ENCODE assay signal across 20 cellular contexts in the genomic region with DNA sequence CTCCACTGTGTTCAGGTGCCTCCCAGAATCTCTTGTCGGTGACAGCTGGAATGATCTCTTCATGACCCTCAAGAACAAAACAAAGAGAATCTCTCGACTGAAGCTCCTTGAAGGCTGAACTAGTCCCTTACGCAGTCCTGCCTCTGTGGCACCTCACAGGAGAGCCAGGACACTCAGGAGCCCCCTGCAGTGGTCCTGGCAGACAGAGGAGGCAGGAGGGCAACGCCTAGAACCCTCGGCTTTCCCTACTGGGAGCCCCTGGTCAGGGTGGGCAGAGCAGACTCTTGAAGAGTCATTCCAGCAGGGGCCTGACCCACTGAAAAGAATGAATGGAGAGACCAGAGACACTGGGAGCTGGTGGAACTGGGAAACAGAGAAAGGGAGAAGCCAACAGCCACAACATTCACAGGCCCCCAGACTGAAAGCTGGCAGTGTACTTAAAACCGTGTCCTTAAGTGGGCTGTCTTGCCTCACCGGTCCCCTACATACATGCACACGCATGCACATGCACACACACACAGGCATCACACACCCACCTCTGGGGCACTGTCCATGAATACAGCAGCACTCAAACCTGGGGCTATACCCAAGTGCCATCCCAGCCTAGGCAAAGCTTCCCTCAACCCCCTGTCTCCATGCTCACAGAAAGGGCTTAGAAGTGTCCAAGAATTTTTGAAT.
DNase-seq lines count a peak whose midpoint lies in the region; ATAC-seq, FAIRE-seq and TF ChIP-seq lines count a peak whose summit lies in the region.
"Had no signal": no experiment of that assay in that cellular context is flagged by ENCODE, and none has a peak within 500 bp of the region (broad histone marks: within the 10 kb centered on the region; RNA-seq: fewer than 3 reads in every experiment).

No MANE protein-coding gene starts in this region.

- no peak for TF ChIP-seq EP300 in stomach (IDR thresholded peaks at IDR 0.05)

- CTCF ChIA-PET in PC-3 (lab: Charles Lee): no interaction called here
- CTCF ChIA-PET in RWPE1 (lab: Yijun Ruan, JAX): interaction anchor here (0.5 kb wide), 1 partner anchor 180 kb away, joined by 4 read pairs; no protein-coding TSS in a partner anchor

- H3K4me3 Mint-ChIP-seq in astrocyte (ENCODE audit: unreplicated experiment): no peak overlapping the region
- peak overlapping the region; percentile 51 for H3K4me3 Mint-ChIP-seq in nephron progenitor cell
- H3K4me3 Mint-ChIP-seq: activated CD4-positive, alpha-beta T cell treated with anti-CD3 and anti-CD28 coated beads, Interleukin-2, amount 10 ng/mL, durations not matched to agents 24 days and 14 days; activated naive CD8-positive, alpha-beta T cell treated with anti-CD3 and anti-CD28 coated beads, Interleukin-2, amount 50 U/mL, for 24 hours; B cell; dendritic cell treated with granulocyte-macrophage colony-stimulating factor and Interleukin-4, amounts not matched to agents 40 ng/mL and 50 ng/mL, for 4 days; natural killer cell treated with Interleukin-12 subunit alpha and Interleukin-12 subunit beta and Interleukin-15 and Interleukin-18, amount 100 ng/mL, for 72 hours had no signal

- BruUV-seq in PC-3 (replicated peaks; lab: Mats Ljungman, UMichigan): no TSS peak

- H3K9ac ChIP-seq in astrocyte (ENCODE audit: low read length) (no peak overlapping the region), PC-3 (ENCODE audit: low read length) (no peak overlapping the region)

- WGBS in esophagus squamous epithelium, 2 donors: 51 to 70% methylated on average over 4 of the region's 8 CpGs
- 64 to 82% (median 79%) methylated on average over 8 of the region's 8 CpGs for WGBS in stomach, 5 donors

- TF ChIP-seq POLR2A in esophagus squamous epithelium (IDR thresholded peaks at IDR 0.05): no peak
- no peak for TF ChIP-seq POLR2A in stomach (IDR thresholded peaks at IDR 0.05)

- H3K36me3 ChIP-seq in astrocyte (ENCODE audit: insufficient read depth, low read length) (no peaks in the 10 kb centered on the region), esophagus squamous epithelium (no peaks in the 10 kb centered on the region), stomach (no peaks in the 10 kb centered on the region), PC-3 (ENCODE audit: low read depth, low read length) (no peaks in the 10 kb centered on the region)
- H3K36me3 ChIP-seq: upper lobe of left lung had no signal

- H3K27ac ChIP-seq in astrocyte (ENCODE audit: low read depth, low read length) (no peak overlapping the region), esophagus squamous epithelium (peak overlapping the region; percentile 69 to 92 (median 86)), stomach (peak overlapping the region; percentile 48 to 89 (median 79)), PC-3 (ENCODE audit: low read length) (no peak overlapping the region), RWPE1 (no peak overlapping the region)

- POLR2A ChIA-PET in PC-3 (lab: Charles Lee; ENCODE audit: unreplicated experiment): no interaction called here
- POLR2A ChIA-PET in RWPE1 (lab: Yijun Ruan, JAX; ENCODE audit: low non-redundant PET): no interaction called here

- H3K4me1 Mint-ChIP-seq in astrocyte (ENCODE audit: low read depth, unreplicated experiment) (peaks cover 14% of the 10 kb centered on the region), nephron progenitor cell (peaks cover 82% of the 10 kb centered on the region)

- H3K79me2 ChIP-seq in astrocyte (ENCODE audit: insufficient read depth, low read length) (no peaks in the 10 kb centered on the region), PC-3 (ENCODE audit: low read length) (no peaks in the 10 kb centered on the region)

- ATAC-seq in PC-3: no peak
- ATAC-seq: activated naive CD8-positive, alpha-beta T cell treated with anti-CD3 and anti-CD28 coated beads, Interleukin-2, amount 50 U/mL, for 24 hours; natural killer cell treated with Interleukin-12 subunit alpha and Interleukin-12 subunit beta and Interleukin-15 and Interleukin-18, amount 100 ng/mL, for 72 hours had no signal

- no peak overlapping the region for H2AFZ ChIP-seq in astrocyte (ENCODE audit: low read depth, low read length)
- H2AFZ ChIP-seq in PC-3 (ENCODE audit: low read length): no peak overlapping the region

- intact Hi-C loops in esophagus squamous epithelium (cut with DNase I): no loop called here
- intact Hi-C loops in stomach (cut with DNase I; ENCODE audit: low total_unique reads): no loop called here
- intact Hi-C loops in PC-3 (cut with micrococcal nuclease): no loop called here

- DNase-seq in astrocyte (ENCODE audit: low read depth) (no peak), esophagus squamous epithelium (lab: John Stamatoyannopoulos, UW) (no peak), nephron progenitor cell (no peak), stomach (no peak), HCEC 1CT (no peak), PC-3 (no peak), RKO (ENCODE audit: low spot score) (no peak), RWPE1 (ENCODE audit: low spot score) (no peak)
- DNase-seq: activated CD4-positive, alpha-beta T cell treated with anti-CD3 and anti-CD28 coated beads, Interleukin-2, amount 10 ng/mL, durations not matched to agents 24 days and 14 days; activated naive CD8-positive, alpha-beta T cell treated with anti-CD3 and anti-CD28 coated beads, Interleukin-2, amount 50 U/mL, for 24 hours; activated T-cell treated with anti-CD3 and anti-CD28 coated beads, Interleukin-2, amount 50 U/mL, for 1 hour; HFFc6; NCI-H2029 treated with DMSO at 0.1 percent for 48 hours; NCI-H82; upper lobe of left lung had no signal

- no peaks in the 10 kb centered on the region for H3K9me2 ChIP-seq in PC-3 (replicated peaks; ENCODE audit: low read length)

- H3K4me3 ChIP-seq in astrocyte (ENCODE audit: insufficient read depth, low read depth, low read length): no peak overlapping the region
- H3K4me3 ChIP-seq in esophagus squamous epithelium: peak overlapping the region in 1 of 4 donors; percentile 39
- H3K4me3 ChIP-seq in stomach: peak overlapping the region in 1 of 4 donors; percentile 9
- no peak overlapping the region for H3K4me3 ChIP-seq in PC-3 (ENCODE audit: low read length)
- H3K4me3 ChIP-seq: upper lobe of left lung had no signal

- H3F3A ChIP-seq in PC-3 (ENCODE audit: low read length, unreplicated experiment): no peaks in the 10 kb centered on the region

- H3K36me3 Mint-ChIP-seq in astrocyte (ENCODE audit: low read depth, unreplicated experiment): peaks cover 8% of the 10 kb centered on the region
- no peaks in the 10 kb centered on the region for H3K36me3 Mint-ChIP-seq in nephron progenitor cell (ENCODE audit: low read depth)
- H3K36me3 Mint-ChIP-seq: natural killer cell treated with Interleukin-12 subunit alpha and Interleukin-12 subunit beta and Interleukin-15 and Interleukin-18, amount 100 ng/mL, for 72 hours had no signal

- H3K27me3 Mint-ChIP-seq in astrocyte (ENCODE audit: low read depth, unreplicated experiment) (peaks cover 10% of the 10 kb centered on the region), nephron progenitor cell (ENCODE audit: low read depth, poor library complexity) (peaks cover 4% of the 10 kb centered on the region)
- H3K27me3 Mint-ChIP-seq: dendritic cell treated with granulocyte-macrophage colony-stimulating factor and Interleukin-4, amounts not matched to agents 40 ng/mL and 50 ng/mL, for 4 days had no signal

- H3K4me1 ChIP-seq in astrocyte (ENCODE audit: insufficient read depth, low read length): peaks cover 30% of the 10 kb centered on the region
- peaks cover 7 to 69% (median 40%) of the 10 kb centered on the region in 3 donors for H3K4me1 ChIP-seq in esophagus squamous epithelium
- peaks cover 0 to 54% (median 35%) of the 10 kb centered on the region in 4 donors for H3K4me1 ChIP-seq in stomach
- H3K4me1 ChIP-seq in PC-3 (ENCODE audit: insufficient read depth, low read length): no peaks in the 10 kb centered on the region

- H3K9me3 ChIP-seq in astrocyte (ENCODE audit: insufficient read depth, low read depth, low read length) (no peaks in the 10 kb centered on the region), esophagus squamous epithelium (no peaks in the 10 kb centered on the region), stomach (no peaks in the 10 kb centered on the region), PC-3 (ENCODE audit: low read length) (no peaks in the 10 kb centered on the region)
- H3K9me3 ChIP-seq: upper lobe of left lung had no signal

- no peak for FAIRE-seq in astrocyte (lab: Jason Lieb, UNC)
- FAIRE-seq: frontal cortex, islet of Langerhans had no signal

- H3K9me3 Mint-ChIP-seq in astrocyte (ENCODE audit: unreplicated experiment): no peaks in the 10 kb centered on the region
- H3K9me3 Mint-ChIP-seq in nephron progenitor cell: no peaks in the 10 kb centered on the region
- H3K9me3 Mint-ChIP-seq: activated CD4-positive, alpha-beta T cell treated with anti-CD3 and anti-CD28 coated beads, Interleukin-2, amount 10 ng/mL, durations not matched to agents 24 days and 14 days; activated naive CD8-positive, alpha-beta T cell treated with anti-CD3 and anti-CD28 coated beads, Interleukin-2, amount 50 U/mL, for 24 hours; dendritic cell treated with granulocyte-macrophage colony-stimulating factor and Interleukin-4, amounts not matched to agents 40 ng/mL and 50 ng/mL, for 4 days; HFFc6; natural killer cell treated with Interleukin-12 subunit alpha and Interleukin-12 subunit beta and Interleukin-15 and Interleukin-18, amount 100 ng/mL, for 72 hours had no signal

- no peaks in the 10 kb centered on the region for H4K20me1 ChIP-seq in astrocyte (ENCODE audit: insufficient read depth, low read length)
- H4K20me1 ChIP-seq in PC-3 (ENCODE audit: low read length): no peaks in the 10 kb centered on the region

- H3K4me2 ChIP-seq in astrocyte (ENCODE audit: low read length) (peak overlapping the region; percentile 50), PC-3 (ENCODE audit: low read length) (no peak overlapping the region)

- TF ChIP-seq CTCF in astrocyte (IDR thresholded peaks at IDR 0.05; ENCODE audit: insufficient read depth, low read depth, low read length) (no peak), esophagus squamous epithelium (IDR thresholded peaks at IDR 0.05) (no peak), nephron progenitor cell (IDR thresholded peaks at IDR 0.05) (no peak), stomach (IDR thresholded peaks at IDR 0.05) (no peak), PC-3 (conservative IDR thresholded peaks at IDR 0.05; ENCODE audit: low read depth, low read length) (no peak), RWPE1 (conservative IDR thresholded peaks at IDR 0.05; ENCODE audit: low read depth) (no peak)

- H3K27ac Mint-ChIP-seq in astrocyte (ENCODE audit: unreplicated experiment) (peak overlapping the region; percentile 47), nephron progenitor cell (peak overlapping the region; percentile 99)
- H3K27ac Mint-ChIP-seq: activated CD4-positive, alpha-beta T cell treated with anti-CD3 and anti-CD28 coated beads, Interleukin-2, amount 10 ng/mL, durations not matched to agents 24 days and 14 days; activated naive CD8-positive, alpha-beta T cell treated with anti-CD3 and anti-CD28 coated beads, Interleukin-2, amount 50 U/mL, for 24 hours; B cell; dendritic cell treated with granulocyte-macrophage colony-stimulating factor and Interleukin-4, amounts not matched to agents 40 ng/mL and 50 ng/mL, for 4 days; HFFc6; natural killer cell treated with Interleukin-12 subunit alpha and Interleukin-12 subunit beta and Interleukin-15 and Interleukin-18, amount 100 ng/mL, for 72 hours had no signal

- no peaks in the 10 kb centered on the region for H3K27me3 ChIP-seq in astrocyte (ENCODE audit: insufficient read depth, low read length)
- H3K27me3 ChIP-seq in esophagus squamous epithelium: no peaks in the 10 kb centered on the region
- no peaks in the 10 kb centered on the region for H3K27me3 ChIP-seq in stomach
- no peaks in the 10 kb centered on the region for H3K27me3 ChIP-seq in PC-3 (ENCODE audit: low read length)
- H3K27me3 ChIP-seq: upper lobe of left lung had no signal

Comparison
In these comparisons a context has a peak if more than half of its experiments do, and no peak if none do; other contexts are left out.
1. H3K27ac ChIP-seq: peak in esophagus squamous epithelium (4 of 4) and stomach (5 of 5); none in astrocyte (single experiment), PC-3 (single experiment) and RWPE1 (single experiment).